Comparison of ENCODE assay signal across 18 cellular contexts in genomic region chr3:169748670-169749069, GRCh38. TPM values are rescaled to one million over a fixed set of nuclear protein-coding genes. Genes with fewer than 3 reads are reported as not detected.
DNase-seq lines count a peak whose midpoint lies in the region; ATAC-seq, FAIRE-seq and TF ChIP-seq lines count a peak whose summit lies in the region.
"Had no signal": no experiment of that assay in that cellular context is flagged by ENCODE, and none has a peak within 500 bp of the region (broad histone marks: within the 10 kb centered on the region; RNA-seq: fewer than 3 reads in every experiment).

No MANE protein-coding gene starts in this region.

- no peaks in the 10 kb centered on the region for H4K20me1 ChIP-seq in Karpas-422 (ENCODE audit: insufficient read depth, low read depth, low read length)

- H3K27me3 ChIP-seq in Karpas-422 (ENCODE audit: low read length), result no peaks in the 10 kb centered on the region
- no peaks in the 10 kb centered on the region for H3K27me3 ChIP-seq in bronchial epithelial cell (ENCODE audit: control insufficient read depth, insufficient read depth, low read length)
- H3K27me3 ChIP-seq in transverse colon, result peaks cover 5% of the 10 kb centered on the region
- no peaks in the 10 kb centered on the region for H3K27me3 ChIP-seq in upper lobe of left lung

- no peak overlapping the region for H3K4me2 ChIP-seq in A549
- no peak overlapping the region for H3K4me2 ChIP-seq in Karpas-422 (ENCODE audit: low read depth, low read length, poor library complexity, severe bottlenecking)

- H3K27ac ChIP-seq in A549, result no peak overlapping the region
- no peak overlapping the region for H3K27ac ChIP-seq in Karpas-422 (ENCODE audit: low read length)
- H3K27ac ChIP-seq in transverse colon, result no peak overlapping the region
- no peak overlapping the region for H3K27ac ChIP-seq in upper lobe of left lung
- H3K27ac ChIP-seq: thoracic aorta had no signal

- no peak for TF ChIP-seq RAD21 in A549 (conservative IDR thresholded peaks at IDR 0.05 in 1 of 2, IDR thresholded peaks at IDR 0.05 in 1 of 2)

- in situ Hi-C loops in transverse colon (cut with MboI; ENCODE audit: low pct_ligation_motif_present in 1 of 4, low pct_unique_long_range_greater_than_20kb in 1 of 4, low sequenced_read_pairs in 3 of 4), result no loop called here

- DNase-seq in A549 (ENCODE audit: low read depth in 1 of 2, low spot score in 1 of 2) (no peak), GM10266 (ENCODE audit: extremely low spot score) (peak; percentile 3), Karpas-422 (peak; percentile 31), bronchial epithelial cell (ENCODE audit: low read depth) (peak; percentile 94), transverse colon (no peak), amygdala (lab: John Stamatoyannopoulos, UW) (no peak), upper lobe of left lung (no peak)
- DNase-seq: activated CD4-positive, alpha-beta T cell treated with anti-CD3 and anti-CD28 coated beads, Interleukin-2, amount 10 ng/mL, durations not matched to agents 7 days and 5 days; activated naive CD4-positive, alpha-beta T cell treated with anti-CD3 and anti-CD28 coated beads, Interleukin-2, amount 10 ng/mL, durations not matched to agents 7 days and 5 days; effector memory CD8-positive, alpha-beta T cell; head of caudate nucleus; immature natural killer cell; NCI-H2029 treated with DMSO at 0.1 percent for 48 hours; NCI-H446 treated with DMSO at 0.1 percent for 48 hours; retina had no signal

- CTCF ChIA-PET in A549 (lab: Yijun Ruan, JAX), result no interaction called here

- TF ChIP-seq EP300 in A549 (IDR thresholded peaks at IDR 0.05) (no peak), transverse colon (IDR thresholded peaks at IDR 0.05; ENCODE audit: low read depth) (no peak), upper lobe of left lung (IDR thresholded peaks at IDR 0.05) (no peak)

- no peak for TF ChIP-seq CTCF in A549 (IDR thresholded peaks at IDR 0.05)
- no peak for TF ChIP-seq CTCF in GM10266 (IDR thresholded peaks at IDR 0.05; ENCODE audit: control insufficient read depth, insufficient read depth, low read depth, missing control alignments)
- TF ChIP-seq CTCF in bronchial epithelial cell (IDR thresholded peaks at IDR 0.05; ENCODE audit: insufficient read depth, low read length, severe bottlenecking), result no peak
- no peak for TF ChIP-seq CTCF in transverse colon (IDR thresholded peaks at IDR 0.05)
- TF ChIP-seq CTCF in upper lobe of left lung (IDR thresholded peaks at IDR 0.05), result no peak

- POLR2A ChIA-PET in A549 (lab: Yijun Ruan, JAX), result no interaction called here

- H3K4me1 ChIP-seq in A549 (no peaks in the 10 kb centered on the region), Karpas-422 (ENCODE audit: low read length) (peaks cover 5% of the 10 kb centered on the region), transverse colon (peaks cover 0 to 6% (median 0%) of the 10 kb centered on the region in 4 donors), upper lobe of left lung (no peaks in the 10 kb centered on the region)

- FAIRE-seq in A549 (lab: Jason Lieb, UNC) (no peak), bronchial epithelial cell (lab: Jason Lieb, UNC) (peak; percentile 28)
- FAIRE-seq: H1 had no signal

- H3K9me3 ChIP-seq in A549 (no peaks in the 10 kb centered on the region), Karpas-422 (ENCODE audit: low read length) (no peaks in the 10 kb centered on the region), transverse colon (no peaks in the 10 kb centered on the region), upper lobe of left lung (no peaks in the 10 kb centered on the region)
- H3K9me3 ChIP-seq: thoracic aorta had no signal

- H3K79me2 ChIP-seq in Karpas-422 (ENCODE audit: low read length), result no peaks in the 10 kb centered on the region

- TF ChIP-seq POLR2A in A549 (IDR thresholded peaks at IDR 0.05; ENCODE audit: low read length) (no peak), transverse colon (IDR thresholded peaks at IDR 0.05) (no peak), upper lobe of left lung (IDR thresholded peaks at IDR 0.05) (no peak)

- WGBS in A549 (ENCODE audit: missing lambda C conversion rate), result 17% methylated on average over 3 of the region's 3 CpGs
- 40 to 42% methylated on average over 3 of the region's 3 CpGs for WGBS in transverse colon (ENCODE audit: low coverage in 1 of 2), 2 donors
- 74 to 82% methylated on average over 3 of the region's 3 CpGs for WGBS in upper lobe of left lung, 2 donors

- no peak overlapping the region for H2AFZ ChIP-seq in Karpas-422 (ENCODE audit: low read length)

- no peak for ATAC-seq in A549
- ATAC-seq in upper lobe of left lung (ENCODE audit: low FRiP score in 2 of 2), result no peak
- no peak for ATAC-seq in HG02852 (IDR thresholded peaks at IDR 0.05; ENCODE audit: unreplicated experiment)
- ATAC-seq: effector memory CD8-positive, alpha-beta T cell had no signal

- intact Hi-C loops in transverse colon (cut with DNase I; ENCODE audit: low total_unique reads), result no loop called here

- H3K36me3 ChIP-seq in Karpas-422 (ENCODE audit: insufficient read depth, low read length) (no peaks in the 10 kb centered on the region), bronchial epithelial cell (ENCODE audit: control insufficient read depth, insufficient read depth, low read length) (no peaks in the 10 kb centered on the region), transverse colon (no peaks in the 10 kb centered on the region), upper lobe of left lung (no peaks in the 10 kb centered on the region)
- H3K36me3 ChIP-seq: thoracic aorta had no signal

- no peak overlapping the region for H3K9ac ChIP-seq in Karpas-422 (ENCODE audit: low read length)

- H3K4me3 ChIP-seq in A549, result no peak overlapping the region
- no peak overlapping the region for H3K4me3 ChIP-seq in Karpas-422 (ENCODE audit: low read length)
- H3K4me3 ChIP-seq in bronchial epithelial cell (ENCODE audit: low read depth, low read length), result no peak overlapping the region
- H3K4me3 ChIP-seq in transverse colon, result no peak overlapping the region
- H3K4me3 ChIP-seq in upper lobe of left lung, result no peak overlapping the region
- H3K4me3 ChIP-seq: thoracic aorta had no signal

- no peaks in the 10 kb centered on the region for H3K9me2 ChIP-seq in Karpas-422 (replicated peaks; ENCODE audit: insufficient read depth, low read length)

TF ChIP-seq in A549, 52 proteins besides CTCF, POLR2A, EP300 and RAD21:
- TF ChIP-seq SREBF2 (IDR thresholded peaks at IDR 0.05) (no peak), CHD4 (IDR thresholded peaks at IDR 0.05; ENCODE audit: borderline replicate concordance) (no peak), EHMT2 (IDR thresholded peaks at IDR 0.05; ENCODE audit: low read depth) (no peak), FOSL2 (IDR thresholded peaks at IDR 0.05) (no peak), FOSL2 (CRISPR knock-in tag; IDR thresholded peaks at IDR 0.05) (peak; percentile 66; the same call in 1 of the 2 replicates)

RNA-seq across cellular contexts. Expression of gene TERC, which starts 16.2 kb away (rescaled TPM):
- 2.2 TPM in 1 of 2 replicates, not detected in the other for polyA plus RNA-seq in A549 (2011; rRNA removed)
- 0.71 TPM in 2 replicates for polyA plus RNA-seq in A549 (2012; cell fraction: cytosol; rRNA removed)
- 3.6 and 7.1 TPM in 2 replicates for polyA plus RNA-seq in A549 (2012; cell fraction: nucleus; rRNA removed)
- 0.25 TPM in 1 of 3 replicates, not detected in the others for polyA plus RNA-seq in A549 (2017; fragmentation: RNase III; extraction: RNeasy Plus Mini Kit Qiagen cat#74134 plus additional on column Dnase treatment)
- polyA minus RNA-seq in A549 (2011; rRNA and poly(A)+ RNA removed), result 63.4 and 271 TPM in 2 replicates
- total RNA-seq in Karpas-422 (2014; rRNA removed; shearing (Covaris generic); ENCODE audit: low replicate concordance), result 1,199 and 1,851 TPM in 2 replicates
- 118 and 346 TPM in 2 replicates for total RNA-seq in bronchial epithelial cell
- 100 to 1,000 TPM; 221 to 276 (median 247) TPM for total RNA-seq in transverse colon
- total RNA-seq in upper lobe of left lung, result 10 to 100 TPM in 5 of 6 donors, not detected in 1; 16.6 to 96.4 (median 41.9) TPM

RNA-seq across cellular contexts. Expression of gene ACTRT3, which starts 20.7 kb away (rescaled TPM):
- 1.8 and 2.3 TPM in 2 replicates for polyA plus RNA-seq in A549 (2011; rRNA removed)
- 1.0 and 1.4 TPM in 2 replicates for polyA plus RNA-seq in A549 (2012; cell fraction: cytosol; rRNA removed)
- 0.49 and 1.0 TPM in 2 replicates for polyA plus RNA-seq in A549 (2012; cell fraction: nucleus; rRNA removed)
- polyA plus RNA-seq in A549 (2017; fragmentation: RNase III; extraction: RNeasy Plus Mini Kit Qiagen cat#74134 plus additional on column Dnase treatment), result 2.8 to 4.4 TPM (median 3.3 TPM) in 3 replicates
- 1.1 and 2.4 TPM in 2 replicates for polyA minus RNA-seq in A549 (2011; rRNA and poly(A)+ RNA removed)
- 3.6 and 4.2 TPM in 2 replicates for total RNA-seq in Karpas-422 (2014; rRNA removed; shearing (Covaris generic); ENCODE audit: low replicate concordance)
- 0.64 and 1.1 TPM in 2 replicates for total RNA-seq in bronchial epithelial cell
- 1 to 10 TPM in 1 of 4 donors, under 1 TPM in 1, not detected in 2; 0.96 to 2.1 TPM for total RNA-seq in transverse colon
- 1 to 10 TPM in 4 of 6 donors, under 1 TPM in 2; 0.55 to 6.3 (median 1.7) TPM for total RNA-seq in upper lobe of left lung

RNA-seq across cellular contexts. Expression of gene MYNN, which starts 24.5 kb away (rescaled TPM):
- polyA plus RNA-seq in A549 (2011; rRNA removed) (29.6 and 31.6 TPM in 2 replicates), A549 (2017; fragmentation: RNase III; extraction: RNeasy Plus Mini Kit Qiagen cat#74134 plus additional on column Dnase treatment) (12.0 to 12.8 TPM (median 12.2 TPM) in 3 replicates)
- polyA plus RNA-seq in A549 (2012; cell fraction: cytosol; rRNA removed), result 6.1 and 6.3 TPM in 2 replicates
- polyA plus RNA-seq in A549 (2012; cell fraction: nucleus; rRNA removed), result 3.2 and 4.4 TPM in 2 replicates
- polyA minus RNA-seq in A549 (2011; rRNA and poly(A)+ RNA removed), result 9.5 and 13.2 TPM in 2 replicates
- total RNA-seq in Karpas-422 (2014; rRNA removed; shearing (Covaris generic); ENCODE audit: low replicate concordance), result 18.3 and 22.7 TPM in 2 replicates
- total RNA-seq in bronchial epithelial cell (31.6 TPM in 2 replicates), transverse colon (10 to 100 TPM in 3 of 4 donors, 1 to 10 TPM in 1; 7.0 to 27.3 (median 18.1) TPM), upper lobe of left lung (10 to 100 TPM in 3 of 6 donors, 1 to 10 TPM in 3; 2.3 to 22.5 (median 10.9) TPM)

Comparison
In these comparisons a context has a peak if more than half of its experiments do, and no peak if none do; other contexts are left out.
1. DNase-seq: peak in GM10266 (single experiment), Karpas-422 (single experiment) and bronchial epithelial cell (single experiment); none in A549 (0 of 2), transverse colon (single experiment), amygdala (0 of 56) and upper lobe of left lung (0 of 2).